ENCODE assay signal across 8 cellular contexts in the genomic region with DNA sequence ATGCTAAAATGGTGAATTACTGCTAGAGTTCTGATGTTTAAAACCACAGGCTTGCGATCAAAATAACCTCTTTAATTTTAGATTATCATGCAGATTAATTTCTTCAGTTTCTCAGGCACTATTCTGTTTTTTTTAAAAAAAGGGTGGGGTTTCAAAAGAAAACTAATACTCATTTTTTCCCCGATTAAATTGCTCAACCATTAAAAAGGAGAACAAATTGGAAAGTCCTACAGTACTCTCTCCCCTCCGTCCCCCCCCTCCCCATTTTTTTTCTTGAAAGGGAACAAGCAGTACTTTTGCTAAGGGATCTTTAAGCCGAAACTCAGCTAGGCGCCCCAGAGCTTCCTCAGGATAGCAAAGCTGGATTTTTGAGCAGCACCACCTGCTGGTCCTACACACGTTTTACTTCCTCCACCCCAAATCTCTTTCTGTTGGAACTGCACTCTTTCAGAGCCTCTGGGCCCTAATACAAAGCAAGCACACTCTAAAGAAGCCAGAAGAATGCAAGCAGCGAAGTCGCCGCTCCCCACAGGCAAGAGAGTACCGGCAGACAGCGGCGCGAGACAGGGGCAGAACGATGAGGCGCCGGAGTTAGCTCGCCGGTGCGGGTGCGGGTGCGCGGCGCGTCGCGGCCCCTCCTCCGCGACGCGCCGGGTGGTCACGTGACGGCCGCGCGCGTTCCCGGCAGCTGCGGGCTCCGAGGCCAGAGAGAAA. TPM values are rescaled to one million over a fixed set of nuclear protein-coding genes. Genes with fewer than 3 reads are reported as not detected.
DNase-seq lines count a peak whose midpoint lies in the region; ATAC-seq, FAIRE-seq and TF ChIP-seq lines count a peak whose summit lies in the region.

A gene with protein sequence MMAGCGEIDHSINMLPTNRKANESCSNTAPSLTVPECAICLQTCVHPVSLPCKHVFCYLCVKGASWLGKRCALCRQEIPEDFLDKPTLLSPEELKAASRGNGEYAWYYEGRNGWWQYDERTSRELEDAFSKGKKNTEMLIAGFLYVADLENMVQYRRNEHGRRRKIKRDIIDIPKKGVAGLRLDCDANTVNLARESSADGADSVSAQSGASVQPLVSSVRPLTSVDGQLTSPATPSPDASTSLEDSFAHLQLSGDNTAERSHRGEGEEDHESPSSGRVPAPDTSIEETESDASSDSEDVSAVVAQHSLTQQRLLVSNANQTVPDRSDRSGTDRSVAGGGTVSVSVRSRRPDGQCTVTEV (plus strand): TSS at position 687 of the 714 bp plus-strand sequence. CDS start 13,475 bp downstream, outside the sequence.

- no peak for FAIRE-seq in kidney (lab: Jason Lieb, UNC)

- DNase-seq in AG09309 (ENCODE audit: low read depth), result peak; percentile 52
- peak; percentile 83 for DNase-seq in NCI-H2227 (lab: John Stamatoyannopoulos, UW; ENCODE audit: unreplicated experiment)
- DNase-seq in activated CD4-positive, CD25-positive, alpha-beta regulatory T cell treated with anti-CD3 and anti-CD28 coated beads, Interleukin-2, amount 50 U/mL, for 16 hours (ENCODE audit: low read depth, low spot score), result peak; percentile 35
- DNase-seq in cerebellar cortex (ENCODE audit: low spot score), result peak; percentile 93
- DNase-seq in kidney, result peak; percentile 93
- peak; percentile 53 to 63 for DNase-seq in stimulated activated CD4-positive, alpha-beta T cell treated with anti-CD3 and anti-CD28 coated beads, Interleukin-15, amount 100 ng/mL, for 1 hour (ENCODE audit: low read depth in 1 of 2, low spot score in 1 of 2)

- ATAC-seq in GM18873 (IDR thresholded peaks at IDR 0.05; ENCODE audit: low FRiP score, unreplicated experiment), result peak; percentile 85
- ATAC-seq in HG03175 (IDR thresholded peaks at IDR 0.05; ENCODE audit: unreplicated experiment), result peak; percentile 81

- H3K36me3 ChIP-seq in kidney (ENCODE audit: control insufficient read depth in 1 of 2, insufficient read depth in 2 of 2, low read length in 2 of 2), result no peaks in the 10 kb centered on the region

- peaks cover 3 to 6% of the 10 kb centered on the region in 2 donors for H3K4me1 ChIP-seq in kidney (ENCODE audit: control insufficient read depth in 1 of 2, insufficient read depth in 1 of 2, low read depth in 1 of 2, low read length in 2 of 2)

- peak within 1 kb of the TSS; percentile 94 to 98 for H3K9ac ChIP-seq in kidney (ENCODE audit: low read length in 2 of 2)

- TF ChIP-seq CTCF in AG09309 (IDR thresholded peaks at IDR 0.05; ENCODE audit: control insufficient read depth, insufficient read depth, low read depth, low read length, missing control alignments) (peak; percentile 79), kidney (IDR thresholded peaks at IDR 0.05; ENCODE audit: borderline replicate concordance, extremely low read depth, insufficient read depth) (peak; percentile 75)

- H3K9me3 ChIP-seq in kidney (ENCODE audit: control insufficient read depth in 1 of 2, low read length in 2 of 2), result no peaks in the 10 kb centered on the region

- peak within 1 kb of the TSS; percentile 100 for H3K27ac ChIP-seq in kidney (ENCODE audit: low read depth in 2 of 2, low read length in 2 of 2)

- intact Hi-C loops in kidney (cut with DNase I), result no loop called here

- H3K4me3 ChIP-seq in AG09309 (ENCODE audit: control insufficient read depth, low read depth, low read length), result peak within 1 kb of the TSS; percentile 98
- peak within 1 kb of the TSS; percentile 89 to 97 for H3K4me3 ChIP-seq in kidney (ENCODE audit: low read length in 2 of 2)

RNA-seq across cellular contexts. Expression of the gene that starts here (rescaled TPM):
- 47.5 TPM for total RNA-seq in kidney
- polyA plus RNA-seq in kidney (ENCODE audit: insufficient read depth, low read depth, low replicate concordance), result 36.1 TPM

Comparison
In these comparisons a context has a peak if more than half of its experiments do, and no peak if none do; other contexts are left out.
1. Peak in every context shown above with its lines: DNase-seq, ATAC-seq, H3K4me3 ChIP-seq and H3K27ac ChIP-seq.
2. DNase-seq: peak in every context shown above with its lines; median percentile 93 in cerebellar cortex; 93 in kidney; 83 in NCI-H2227; 58 in stimulated activated CD4-positive, alpha-beta T cell treated with anti-CD3 and anti-CD28 coated beads, Interleukin-15, amount 100 ng/mL, for 1 hour; 52 in AG09309; 35 in activated CD4-positive, CD25-positive, alpha-beta regulatory T cell treated with anti-CD3 and anti-CD28 coated beads, Interleukin-2, amount 50 U/mL, for 16 hours.